ENCODE assay signal across 24 cellular contexts in the genomic region with DNA sequence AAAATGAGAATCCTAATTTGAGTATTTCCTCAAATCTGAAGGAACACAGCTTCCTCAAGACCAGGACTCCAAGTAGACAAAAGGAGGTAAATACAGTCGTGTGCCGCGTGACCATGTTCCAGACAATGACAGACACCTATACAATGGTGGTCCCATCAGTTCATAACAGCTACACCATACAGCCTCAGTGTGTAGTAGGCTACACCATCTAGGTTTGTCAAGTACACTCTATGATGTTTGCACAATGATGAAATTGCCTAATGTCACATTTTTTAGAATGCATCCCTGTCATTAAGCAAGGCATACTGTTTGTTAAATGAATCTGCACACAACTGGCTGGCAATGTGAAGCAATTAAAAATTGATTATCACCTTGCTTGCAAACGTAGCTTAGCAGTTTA.
DNase-seq lines count a peak whose midpoint lies in the region; ATAC-seq, FAIRE-seq and TF ChIP-seq lines count a peak whose summit lies in the region.
"Had no signal": no experiment of that assay in that cellular context is flagged by ENCODE, and none has a peak within 500 bp of the region (broad histone marks: within the 10 kb centered on the region; RNA-seq: fewer than 3 reads in every experiment).

No MANE protein-coding gene starts in this region.

- H3K79me2 ChIP-seq in keratinocyte (ENCODE audit: control insufficient read depth, insufficient read depth, low read length) = no peaks in the 10 kb centered on the region

- H3K4me3 ChIP-seq in keratinocyte (ENCODE audit: control insufficient read depth in 2 of 3, extremely low read depth in 1 of 3, insufficient read depth in 2 of 3, low read depth in 1 of 3, low read length in 3 of 3) (no peak overlapping the region), mesenchymal stem cell (ENCODE audit: insufficient read depth in 1 of 2, low read depth in 1 of 2, low read length in 2 of 2) (no peak overlapping the region), upper lobe of right lung (no peak overlapping the region), testis (no peak overlapping the region)
- H3K4me3 ChIP-seq: A549; BLaER1 treated with 17β-estradiol and CSF1 and Interleukin-3, amounts not matched to agents 10 nM and 100 nM; Peyer's patch had no signal

- no peak overlapping the region for H3K4me3 Mint-ChIP-seq in CD14-positive monocyte
- H3K4me3 Mint-ChIP-seq: CD8-positive, alpha-beta T cell had no signal

- H4K8ac ChIP-seq in mesenchymal stem cell (ENCODE audit: low read length) = no peak overlapping the region

- H3K18ac ChIP-seq in mesenchymal stem cell (ENCODE audit: low read depth in 1 of 2, low read length in 2 of 2) = no peak overlapping the region

- dilution Hi-C loops in keratinocyte (cut with MboI; ENCODE audit: extremely low pct_ligation_motif_present, low sequenced_read_pairs) = no loop called here

- H3K27me3 ChIP-seq in keratinocyte (ENCODE audit: control insufficient read depth, extremely low read depth, insufficient read depth, low read length) = no peaks in the 10 kb centered on the region
- no peaks in the 10 kb centered on the region for H3K27me3 ChIP-seq in mesenchymal stem cell (ENCODE audit: control insufficient read depth in 1 of 2, insufficient read depth in 1 of 2, low read length in 2 of 2)
- no peaks in the 10 kb centered on the region for H3K27me3 ChIP-seq in upper lobe of right lung
- no peaks in the 10 kb centered on the region for H3K27me3 ChIP-seq in testis
- H3K27me3 ChIP-seq: BLaER1 treated with 17β-estradiol and CSF1 and Interleukin-3, amounts not matched to agents 10 nM and 100 nM; Peyer's patch had no signal

- peaks cover 81 to 88% of the 10 kb centered on the region in 2 donors for H3K36me3 Mint-ChIP-seq in CD14-positive monocyte

- peak; percentile 69 for FAIRE-seq in keratinocyte (lab: Jason Lieb, UNC)
- FAIRE-seq: A549, GM12891 had no signal

- H2BK12ac ChIP-seq in mesenchymal stem cell (ENCODE audit: low read length in 2 of 2) = no peak overlapping the region

- H2BK5ac ChIP-seq in mesenchymal stem cell (ENCODE audit: low read depth, low read length, poor library complexity, severe bottlenecking) = no peak overlapping the region

- TF ChIP-seq POLR2A in testis (IDR thresholded peaks at IDR 0.05) = no peak

- H2AK5ac ChIP-seq in mesenchymal stem cell (ENCODE audit: low read length, severe bottlenecking) = no peak overlapping the region

- H3K4me2 ChIP-seq in keratinocyte (ENCODE audit: control insufficient read depth, extremely low read depth, insufficient read depth, low read depth, low read length) (no peak overlapping the region), mesenchymal stem cell (ENCODE audit: low read length, poor library complexity, severe bottlenecking) (no peak overlapping the region)
- H3K4me2 ChIP-seq: A549; BLaER1 treated with 17β-estradiol and CSF1 and Interleukin-3, amounts not matched to agents 10 nM and 100 nM had no signal

- H3K23ac ChIP-seq in mesenchymal stem cell (ENCODE audit: low read length in 2 of 2) = no peak overlapping the region

- WGBS in mesenchymal stem cell = 96% methylated on average over 3 of the region's 4 CpGs
- WGBS in testis, 2 donors = 92 to 94% methylated on average over 4 of the region's 4 CpGs

- H3K4me1 Mint-ChIP-seq in CD14-positive monocyte = no peaks in the 10 kb centered on the region

- H3K9me3 ChIP-seq in keratinocyte (ENCODE audit: control insufficient read depth, low read depth, low read length) (no peaks in the 10 kb centered on the region), mesenchymal stem cell (ENCODE audit: control insufficient read depth, low read length) (no peaks in the 10 kb centered on the region), upper lobe of right lung (no peaks in the 10 kb centered on the region), testis (no peaks in the 10 kb centered on the region)
- H3K9me3 ChIP-seq: A549; BLaER1 treated with 17β-estradiol and CSF1 and Interleukin-3, amounts not matched to agents 10 nM and 100 nM; Peyer's patch had no signal

- H3K36me3 ChIP-seq in keratinocyte (ENCODE audit: control insufficient read depth in 2 of 2, extremely low read depth in 1 of 2, insufficient read depth in 2 of 2, low read length in 2 of 2) (peaks cover 21 to 28% of the 10 kb centered on the region in 2 experiments), mesenchymal stem cell (ENCODE audit: control insufficient read depth in 1 of 2, insufficient read depth in 2 of 2, low read depth in 1 of 2, low read length in 2 of 2) (peaks cover 38 to 75% of the 10 kb centered on the region in 2 experiments), upper lobe of right lung (peaks cover 71% of the 10 kb centered on the region), testis (ENCODE audit: low read depth, missing control alignments) (no peaks in the 10 kb centered on the region)

- H2AFZ ChIP-seq in keratinocyte (ENCODE audit: control insufficient read depth, low read length) (no peak overlapping the region), mesenchymal stem cell (ENCODE audit: low read depth, low read length) (no peak overlapping the region)

- H3K9ac ChIP-seq in keratinocyte (ENCODE audit: control insufficient read depth, extremely low read depth, insufficient read depth, low read length) (no peak overlapping the region), mesenchymal stem cell (ENCODE audit: low read length) (no peak overlapping the region)
- H3K9ac ChIP-seq: BLaER1 treated with 17β-estradiol and CSF1 and Interleukin-3, amounts not matched to agents 10 nM and 100 nM had no signal

- H2BK15ac ChIP-seq in mesenchymal stem cell (ENCODE audit: low read depth, poor library complexity, severe bottlenecking) = no peak overlapping the region

- H3K9me3 Mint-ChIP-seq in CD14-positive monocyte = no peaks in the 10 kb centered on the region
- H3K9me3 Mint-ChIP-seq: CD8-positive, alpha-beta T cell had no signal

- TF ChIP-seq CTCF in keratinocyte (optimal IDR thresholded peaks at IDR 0.05 in 1 of 3, IDR thresholded peaks at IDR 0.05 in 1 of 3, conservative IDR thresholded peaks at IDR 0.05 in 1 of 3; ENCODE audit: extremely low read depth in 1 of 3, insufficient read depth in 2 of 3, low read length in 3 of 3) = no peak
- no peak for TF ChIP-seq CTCF in upper lobe of right lung (IDR thresholded peaks at IDR 0.05)
- no peak for TF ChIP-seq CTCF in CD14-positive monocyte (IDR thresholded peaks at IDR 0.05)
- TF ChIP-seq CTCF in testis (IDR thresholded peaks at IDR 0.05) = no peak

- ATAC-seq in upper lobe of right lung = peak; percentile 28
- ATAC-seq: A549; CD8-positive, alpha-beta T cell; HCT116 had no signal

- H2BK120ac ChIP-seq in mesenchymal stem cell (ENCODE audit: low read depth, low read length) = no peak overlapping the region

- no peaks in the 10 kb centered on the region for H3K9me1 ChIP-seq in keratinocyte (ENCODE audit: control insufficient read depth, extremely low read depth, insufficient read depth, low read length)

- intact Hi-C loops in upper lobe of right lung (cut with DNase I) (no loop called here), CD14-positive monocyte (cut with micrococcal nuclease) (no loop called here), testis (cut with DNase I; ENCODE audit: low total_unique reads) (no loop called here)

- H3K27ac ChIP-seq in keratinocyte (ENCODE audit: control insufficient read depth, insufficient read depth, low read length) = no peak overlapping the region
- H3K27ac ChIP-seq in mesenchymal stem cell (ENCODE audit: low read length, poor library complexity, severe bottlenecking) = no peak overlapping the region
- H3K27ac ChIP-seq in upper lobe of right lung = no peak overlapping the region
- no peak overlapping the region for H3K27ac ChIP-seq in testis
- H3K27ac ChIP-seq: A549; BLaER1 treated with 17β-estradiol and CSF1 and Interleukin-3, amounts not matched to agents 10 nM and 100 nM; Peyer's patch had no signal

- no peaks in the 10 kb centered on the region for H4K20me1 ChIP-seq in keratinocyte (ENCODE audit: control insufficient read depth, extremely low read depth, insufficient read depth, low read length)

- H3K79me1 ChIP-seq in mesenchymal stem cell (replicated peaks; ENCODE audit: low read length, poor library complexity, severe bottlenecking) = peaks cover 1% of the 10 kb centered on the region

- H3K4ac ChIP-seq in mesenchymal stem cell (ENCODE audit: low read depth in 1 of 2, low read length in 2 of 2) = no peak overlapping the region

- no peak overlapping the region for H3K14ac ChIP-seq in mesenchymal stem cell (ENCODE audit: low read length in 2 of 2)

- DNase-seq in amniotic epithelial cell (ENCODE audit: low read depth) (peak; percentile 24), keratinocyte (ENCODE audit: low read depth, low spot score) (no peak), mesenchymal stem cell (peak; percentile 13), upper lobe of right lung (no peak), GM19238 (ENCODE audit: insufficient read length, low spot score) (no peak), CD14-positive monocyte (ENCODE audit: low spot score) (no peak), testis (no peak)
- DNase-seq: AML-193; Calu3; CD8-positive, alpha-beta T cell; DMS79 treated with DMSO at 0.1 percent for 48 hours; GF-D8; NCI-H1092; NCI-H1417 treated with DMSO at 0.1 percent for 48 hours; NCI-H1694 treated with DMSO at 0.1 percent for 48 hours; NCI-H2227 treated with DMSO at 0.1 percent for 48 hours; NCI-H526 treated with DMSO at 0.1 percent for 48 hours; OCI-M1; Peyer's patch; SHP77 treated with DMSO at 0.1 percent for 48 hours had no signal

- H4K91ac ChIP-seq in mesenchymal stem cell (ENCODE audit: low read length) = peak overlapping the region; percentile 41

- peaks cover 0 to 2% (median 2%) of the 10 kb centered on the region in 3 donors for H3K27me3 Mint-ChIP-seq in CD14-positive monocyte (ENCODE audit: low read depth in 3 of 3)

- H3K4me1 ChIP-seq in keratinocyte (ENCODE audit: control insufficient read depth, extremely low read depth, insufficient read depth, low read length) (peaks cover 6% of the 10 kb centered on the region), mesenchymal stem cell (ENCODE audit: control insufficient read depth, insufficient read depth, low read depth, low read length) (no peaks in the 10 kb centered on the region), upper lobe of right lung (no peaks in the 10 kb centered on the region), testis (no peaks in the 10 kb centered on the region)
- H3K4me1 ChIP-seq: A549; BLaER1 treated with 17β-estradiol and CSF1 and Interleukin-3, amounts not matched to agents 10 nM and 100 nM; Peyer's patch had no signal

- H3K27ac Mint-ChIP-seq in CD14-positive monocyte = no peak overlapping the region
- H3K27ac Mint-ChIP-seq: CD8-positive, alpha-beta T cell had no signal

Comparison
In these comparisons a context has a peak if more than half of its experiments do, and no peak if none do; other contexts are left out.
1. DNase-seq: peak in amniotic epithelial cell (single experiment) and mesenchymal stem cell (single experiment); none in keratinocyte (single experiment), upper lobe of right lung (single experiment), GM19238 (single experiment), CD14-positive monocyte (single experiment) and testis (single experiment).